In the genomic region with DNA sequence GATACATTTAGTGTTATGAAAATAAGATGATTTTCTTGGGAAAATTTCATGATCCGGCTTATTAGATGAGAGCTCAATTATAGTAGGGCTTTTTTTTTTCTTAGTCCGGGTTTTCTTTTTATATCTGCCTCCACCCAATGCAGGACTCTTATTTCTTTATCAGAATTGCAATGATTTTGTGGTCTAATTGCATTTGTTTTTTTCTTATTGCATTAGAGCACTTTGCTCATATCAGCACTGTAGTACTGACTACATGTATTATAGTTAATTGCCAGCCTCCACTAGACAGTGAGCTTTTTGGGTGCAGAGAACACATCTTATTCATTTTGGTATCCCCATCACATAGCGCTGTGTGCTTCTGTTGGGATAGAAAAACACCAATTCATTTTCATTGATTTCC, we compare ENCODE assay signal across 5 cellular contexts.
"Had no signal": no experiment of that assay in that cellular context is flagged by ENCODE, and none has a peak within 500 bp of the region (broad histone marks: within the 10 kb centered on the region; RNA-seq: fewer than 3 reads in every experiment).

No MANE protein-coding gene starts in this region.

- DNase-seq: IMR-90, KBM-7 had no signal

- H3K4me3 ChIP-seq: K562 had no signal

- H3K27ac ChIP-seq: HL-60 had no signal

- ATAC-seq: HepG2, K562 had no signal
